In the genomic region with DNA sequence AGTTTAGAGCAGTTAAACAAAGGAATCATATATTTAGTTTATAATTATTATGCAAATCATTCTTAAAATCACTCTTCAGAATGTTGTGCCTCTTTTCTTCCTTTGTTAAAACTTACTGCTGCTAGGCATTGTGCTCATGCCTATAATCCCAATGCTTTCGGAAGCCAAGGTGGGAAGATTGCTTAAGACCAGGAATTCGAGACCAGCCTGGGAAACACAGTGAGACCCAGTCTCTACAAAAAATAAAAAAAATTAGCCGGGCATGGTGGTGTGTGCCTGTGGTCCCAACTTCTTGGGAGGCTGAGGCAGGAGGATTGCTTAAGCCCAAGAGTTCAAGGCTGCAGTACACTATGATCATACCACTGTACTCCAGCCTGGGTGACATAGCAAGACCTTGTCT, we compare ENCODE assay signal across 17 cellular contexts. TPM values are rescaled to one million over a fixed set of nuclear protein-coding genes. Genes with fewer than 3 reads are reported as not detected.
DNase-seq lines count a peak whose midpoint lies in the region; ATAC-seq, FAIRE-seq and TF ChIP-seq lines count a peak whose summit lies in the region.
"Had no signal": no experiment of that assay in that cellular context is flagged by ENCODE, and none has a peak within 500 bp of the region (broad histone marks: within the 10 kb centered on the region; RNA-seq: fewer than 3 reads in every experiment).

No MANE protein-coding gene starts in this region.

- peak overlapping the region; percentile 32 for H3K9ac ChIP-seq in HepG2 (ENCODE audit: insufficient read depth, low read depth, low read length)
- no peak overlapping the region for H3K9ac ChIP-seq in mesendoderm (ENCODE audit: low read length)
- H3K9ac ChIP-seq: BLaER1 had no signal

- H3K79me1 ChIP-seq in mesendoderm (ENCODE audit: low read length) = peaks cover 3% of the 10 kb centered on the region

- no peak overlapping the region for H4K5ac ChIP-seq in mesendoderm (ENCODE audit: low read length)

- no peak overlapping the region for H3K27ac Mint-ChIP-seq in CD4-positive, alpha-beta T cell
- H3K27ac Mint-ChIP-seq: CD14-positive monocyte; CD8-positive, alpha-beta T cell; HFFc6; IgD-negative memory B cell had no signal

- H3K9me3 ChIP-seq in HepG2 (ENCODE audit: low read length) (no peaks in the 10 kb centered on the region), right lobe of liver (no peaks in the 10 kb centered on the region), PC-9 (ENCODE audit: insufficient read depth, low read depth) (0 out of 2 replicates have a peak, but pooled peaks cover 6% of the 10 kb centered on the region)
- no peaks in the 10 kb centered on the region for H3K9me3 ChIP-seq in CD4-positive, alpha-beta T cell (ENCODE audit: control insufficient read depth, low read length)
- H3K9me3 ChIP-seq: BLaER1 had no signal

- CTCF ChIA-PET in HepG2 (lab: Yijun Ruan, JAX; ENCODE audit: low intra/inter-chr PET ratio, low total read pairs) (no interaction called here), PC-9 (lab: Charles Lee) (no interaction called here)
- CTCF ChIA-PET in CD4-positive, alpha-beta T cell (lab: Charles Lee) = no interaction called here

- H3K23ac ChIP-seq in mesendoderm (ENCODE audit: low read length) = no peak overlapping the region

- TF ChIP-seq RAD21 in HepG2 (CRISPR knock-in tag; IDR thresholded peaks at IDR 0.05) = no peak

- no peak overlapping the region for H3K4me3 Mint-ChIP-seq in CD4-positive, alpha-beta T cell
- H3K4me3 Mint-ChIP-seq: CD14-positive monocyte; CD8-positive, alpha-beta T cell; HFFc6; IgD-negative memory B cell had no signal

- H2AFZ ChIP-seq in HepG2 (ENCODE audit: low read length) (no peak overlapping the region), PC-9 (no peak overlapping the region)

- TF ChIP-seq EP300 in HepG2 (IDR thresholded peaks at IDR 0.05; ENCODE audit: low read depth in 2 of 2, low read length in 2 of 2) = no peak
- no peak for TF ChIP-seq EP300 in HepG2 (CRISPR knock-in tag; IDR thresholded peaks at IDR 0.05; ENCODE audit: borderline replicate concordance)

- H2BK120ac ChIP-seq in mesendoderm (ENCODE audit: low read depth, low read length) = no peak overlapping the region

- no peak overlapping the region for H3K56ac ChIP-seq in mesendoderm (ENCODE audit: low read length)

- BruUV-seq in HepG2 (replicated peaks; lab: Mats Ljungman, UMichigan) = no TSS peak
- no TSS peak for BruUV-seq in PC-9 (replicated peaks; lab: Mats Ljungman, UMichigan)

- no peaks in the 10 kb centered on the region for H3K27me3 ChIP-seq in HepG2 (ENCODE audit: control insufficient read depth in 1 of 2, insufficient read depth in 2 of 2, low read length in 2 of 2)
- H3K27me3 ChIP-seq in right lobe of liver = peaks cover 5 to 8% of the 10 kb centered on the region in 2 donors
- H3K27me3 ChIP-seq in PC-9 (ENCODE audit: insufficient read depth, low read depth) = no peaks in the 10 kb centered on the region
- H3K27me3 ChIP-seq in mesendoderm (ENCODE audit: insufficient read depth, low read length, poor library complexity) = no peaks in the 10 kb centered on the region
- no peaks in the 10 kb centered on the region for H3K27me3 ChIP-seq in CD4-positive, alpha-beta T cell (ENCODE audit: control insufficient read depth, insufficient read depth, low read length)
- H3K27me3 ChIP-seq: BLaER1 had no signal

- no peak for TF ChIP-seq CTCF in HepG2 (CRISPR knock-in tag; IDR thresholded peaks at IDR 0.05)
- no peak for TF ChIP-seq CTCF in right lobe of liver (IDR thresholded peaks at IDR 0.05)
- TF ChIP-seq CTCF in PC-9 (conservative IDR thresholded peaks at IDR 0.05) = no peak
- TF ChIP-seq CTCF in CD4-positive, alpha-beta T cell (IDR thresholded peaks at IDR 0.05) = no peak

- H3K36me3 ChIP-seq in HepG2 (replicated peaks in 1 of 2; ENCODE audit: control insufficient read depth in 1 of 2, insufficient read depth in 2 of 2, low read length in 2 of 2) (no peaks in the 10 kb centered on the region), right lobe of liver (no peaks in the 10 kb centered on the region), PC-9 (ENCODE audit: low read depth) (no peaks in the 10 kb centered on the region), mesendoderm (ENCODE audit: control insufficient read depth, insufficient read depth, low read length) (no peaks in the 10 kb centered on the region)
- H3K36me3 ChIP-seq: BLaER1 had no signal

- intact Hi-C loops in HepG2 (cut with micrococcal nuclease; ENCODE audit: unreplicated experiment) = no loop called here
- intact Hi-C loops in right lobe of liver (cut with DNase I) = no loop called here
- intact Hi-C loops in PC-9 (cut with micrococcal nuclease; ENCODE audit: unreplicated experiment) = no loop called here
- intact Hi-C loops in CD4-positive, alpha-beta T cell (cut with DNase I, micrococcal nuclease) = no loop called here

- H3K27ac ChIP-seq in HepG2 (ENCODE audit: extremely low read length, insufficient read depth, low read length) = peak overlapping the region; percentile 71
- H3K27ac ChIP-seq in right lobe of liver = no peak overlapping the region
- no peak overlapping the region for H3K27ac ChIP-seq in PC-9
- H3K27ac ChIP-seq in mesendoderm (ENCODE audit: low read depth, low read length) = no peak overlapping the region
- H3K27ac ChIP-seq in CD4-positive, alpha-beta T cell (ENCODE audit: low read depth, low read length) = no peak overlapping the region
- H3K27ac ChIP-seq: 22Rv1, BLaER1 had no signal

- TF ChIP-seq POLR2A in HepG2 (IDR thresholded peaks at IDR 0.05; ENCODE audit: insufficient read depth in 1 of 2, low read depth in 2 of 2, low read length in 2 of 2) (no peak), right lobe of liver (IDR thresholded peaks at IDR 0.05) (no peak)

- no peaks in the 10 kb centered on the region for H3K36me3 Mint-ChIP-seq in CD4-positive, alpha-beta T cell (ENCODE audit: low read depth)
- H3K36me3 Mint-ChIP-seq: CD14-positive monocyte; CD8-positive, alpha-beta T cell; IgD-negative memory B cell had no signal

- H3K79me2 ChIP-seq in HepG2 (ENCODE audit: insufficient read depth, low read length) (peaks cover 45% of the 10 kb centered on the region), PC-9 (ENCODE audit: low read depth) (no peaks in the 10 kb centered on the region), mesendoderm (ENCODE audit: control insufficient read depth, insufficient read depth, low read length) (no peaks in the 10 kb centered on the region)

- no peaks in the 10 kb centered on the region for H3K4me1 Mint-ChIP-seq in CD4-positive, alpha-beta T cell (ENCODE audit: low read depth)

- in situ Hi-C loops in HepG2 (cut with HindIII; ENCODE audit: extremely low pct_ligation_motif_present, low pct_unique_long_range_greater_than_20kb) = no loop called here

- peak overlapping the region; percentile 72 for H3K4me2 ChIP-seq in HepG2 (ENCODE audit: low read depth, low read length)
- peak overlapping the region; percentile 57; the same call in 1 of the 2 replicates for H3K4me2 ChIP-seq in PC-9
- no peak overlapping the region for H3K4me2 ChIP-seq in mesendoderm (ENCODE audit: low read length)
- H3K4me2 ChIP-seq: BLaER1 had no signal

- no peak overlapping the region for H2AK5ac ChIP-seq in mesendoderm (ENCODE audit: low read length)

- WGBS in HepG2 (ENCODE audit: low lambda C conversion rate) = 5% methylated on average over 3 of the region's 3 CpGs
- 93% methylated on average over 3 of the region's 3 CpGs for WGBS in right lobe of liver (ENCODE audit: insufficient coverage, low coverage, low lambda C conversion rate, missing lambda C conversion rate)
- WGBS in mesendoderm (ENCODE audit: extremely low coverage, insufficient coverage, low lambda C conversion rate) = no CpG with 5 or more reads among the region's 3 CpGs

- ATAC-seq in HepG2 (peak; percentile 60), right lobe of liver (no peak)
- ATAC-seq in CD4-positive, alpha-beta T cell (ENCODE audit: poor library complexity) = no peak
- ATAC-seq: CD8-positive, alpha-beta T cell had no signal

- H4K20me1 ChIP-seq in HepG2 (ENCODE audit: insufficient read depth, low read length) (no peaks in the 10 kb centered on the region; the same call in 1 of the 2 replicates), PC-9 (ENCODE audit: insufficient read depth) (no peaks in the 10 kb centered on the region)
- H4K20me1 ChIP-seq: BLaER1 had no signal

- H3K4ac ChIP-seq in mesendoderm (ENCODE audit: low read depth, low read length) = no peak overlapping the region

- no peaks in the 10 kb centered on the region for H3K9me3 Mint-ChIP-seq in CD4-positive, alpha-beta T cell
- H3K9me3 Mint-ChIP-seq: CD8-positive, alpha-beta T cell; HFFc6 had no signal

- FAIRE-seq in HepG2 (lab: Jason Lieb, UNC) (peak; percentile 23), frontal cortex (lab: Jason Lieb, UNC) (no peak)
- FAIRE-seq: HTR-8/SVneo had no signal

- H3K18ac ChIP-seq in mesendoderm (ENCODE audit: low read length) = peak overlapping the region; percentile 18

- no peak overlapping the region for H4K8ac ChIP-seq in mesendoderm (ENCODE audit: low read depth, low read length)

- POLR2A ChIA-PET in HepG2 (lab: Yijun Ruan, JAX) = no interaction called here
- POLR2A ChIA-PET in PC-9 (lab: Charles Lee; ENCODE audit: unreplicated experiment) = interaction anchor here (0.7 to 1.0 kb wide), 2 partner anchors 14 to 606 kb away, joined by 3 to 5 read pairs; no protein-coding TSS in a partner anchor
- POLR2A ChIA-PET in CD4-positive, alpha-beta T cell (lab: Charles Lee) = no interaction called here

- H3K4me1 ChIP-seq in HepG2 (ENCODE audit: insufficient read depth, low read length) (peaks cover 45% of the 10 kb centered on the region), right lobe of liver (peaks cover 0 to 12% (median 2%) of the 10 kb centered on the region in 4 donors), PC-9 (replicated peaks; ENCODE audit: insufficient read depth) (peaks cover 37% of the 10 kb centered on the region), mesendoderm (ENCODE audit: control insufficient read depth, low read depth, low read length) (no peaks in the 10 kb centered on the region)
- H3K4me1 ChIP-seq: BLaER1 had no signal

- no peak overlapping the region for H2BK15ac ChIP-seq in mesendoderm (replicated peaks; ENCODE audit: low read depth)

- no peak overlapping the region for H2BK5ac ChIP-seq in mesendoderm (ENCODE audit: low read length)

- peaks cover 4% of the 10 kb centered on the region for H3K27me3 Mint-ChIP-seq in CD4-positive, alpha-beta T cell

- H3K4me3 ChIP-seq in HepG2 (replicated peaks in 1 of 3; ENCODE audit: insufficient read depth in 1 of 3, low read depth in 2 of 3, low read length in 3 of 3) (peak overlapping the region in 2 of 3 experiments; percentile 32 to 46; a peak in 2 of 6 replicates), right lobe of liver (no peak overlapping the region), PC-9 (no peak overlapping the region), mesendoderm (ENCODE audit: low read length) (no peak overlapping the region)
- H3K4me3 ChIP-seq: BLaER1 had no signal

- H3K9me2 ChIP-seq in PC-9 (ENCODE audit: insufficient read depth) = no peaks in the 10 kb centered on the region

- DNase-seq in HepG2 (ENCODE audit: low spot score) (peak; percentile 55), right lobe of liver (no peak), PC-9 (no peak), mesendoderm (no peak), frontal cortex (ENCODE audit: low spot score in 2 of 2) (no peak)
- no peak for DNase-seq in CD4-positive, alpha-beta T cell
- no peak for DNase-seq in stimulated activated CD4-positive, alpha-beta T cell treated with anti-CD3 and anti-CD28 coated beads, Interleukin-12 subunit alpha, Interleukin-12 subunit beta, amount 100 ng/mL, for 4 hours
- DNase-seq: CD8-positive, alpha-beta T cell; DMS79 treated with DMSO at 0.1 percent for 48 hours; GF-D8; HFFc6; KG1 had no signal

- peaks cover 7% of the 10 kb centered on the region for H3F3A ChIP-seq in PC-9 (ENCODE audit: insufficient read depth, low read depth)

RNA-seq across cellular contexts. Expression of gene ZSWIM5, which starts 33.6 kb away (rescaled TPM):
- total RNA-seq in HepG2 (2016; rRNA removed; fragmentation: Illumina TruSeq; extraction: Trizol) (11.0 and 13.5 TPM in 2 replicates), right lobe of liver (under 1 TPM; 0.18 to 0.46 (median 0.31) TPM), PC-9 (2021) (0.50 and 0.55 TPM in 2 replicates), frontal cortex (15.9 TPM)
- total RNA-seq in HepG2 (2016; cell fraction: cytosol; rRNA removed; fragmentation: Illumina TruSeq; extraction: Trizol; ENCODE audit: low read depth) = 3.1 and 3.4 TPM in 2 replicates
- total RNA-seq in HepG2 (2016; cell fraction: insoluble cytoplasmic fraction; rRNA removed; fragmentation: Illumina TruSeq; extraction: Trizol) = 11.1 and 12.4 TPM in 2 replicates
- 4.6 and 5.3 TPM in 2 replicates for total RNA-seq in HepG2 (2016; cell fraction: membrane; rRNA removed; fragmentation: Illumina TruSeq; extraction: Trizol)
- total RNA-seq in HepG2 (2016; cell fraction: nucleus; rRNA removed; fragmentation: Illumina TruSeq; extraction: Trizol) = 11.7 and 12.3 TPM in 2 replicates
- polyA plus RNA-seq in HepG2 (2011; rRNA removed) = 20.6 and 22.0 TPM in 2 replicates
- 12.4 and 16.3 TPM in 2 replicates for polyA plus RNA-seq in HepG2 (2011; cell fraction: cytosol; rRNA removed)
- 36.8 and 39.3 TPM in 2 replicates for polyA plus RNA-seq in HepG2 (2011; cell fraction: nucleus; rRNA removed)
- polyA plus RNA-seq in HepG2 (2012) = 14.2 and 16.1 TPM in 2 replicates
- 0.44 and 0.45 TPM in 2 replicates for polyA plus RNA-seq in HepG2 (2016; cell fraction: cytosol; fragmentation: Illumina TruSeq; extraction: Trizol; ENCODE audit: low read depth)
- polyA plus RNA-seq in HepG2 (2016; cell fraction: insoluble cytoplasmic fraction; fragmentation: Illumina TruSeq; extraction: Trizol; ENCODE audit: low read depth) = 10.3 and 10.4 TPM in 2 replicates
- 1.5 and 1.9 TPM in 2 replicates for polyA plus RNA-seq in HepG2 (2016; cell fraction: membrane; fragmentation: Illumina TruSeq; extraction: Trizol; ENCODE audit: low read depth)
- 15.8 and 16.6 TPM in 2 replicates for polyA plus RNA-seq in HepG2 (2016; cell fraction: nucleus; fragmentation: Illumina TruSeq; extraction: Trizol; ENCODE audit: insufficient read depth, low read depth)
- 10.3 and 47.4 TPM in 2 replicates for polyA minus RNA-seq in HepG2 (2011; rRNA and poly(A)+ RNA removed; ENCODE audit: low replicate concordance)
- 10.9 and 13.2 TPM in 2 replicates for polyA minus RNA-seq in HepG2 (2011; cell fraction: cytosol; rRNA and poly(A)+ RNA removed)
- polyA minus RNA-seq in HepG2 (2011; cell fraction: nucleus; rRNA and poly(A)+ RNA removed) = 23.5 and 24.5 TPM in 2 replicates
- 2.9 TPM for polyA plus RNA-seq in mesendoderm (2013, experiment 1 of 2)
- polyA plus RNA-seq in mesendoderm (2013, experiment 2 of 2) = 2.7 TPM
- 1 to 10 TPM in 1 of 2 experiments, under 1 TPM in 1; 0.91 to 1.1 TPM for total RNA-seq in CD4-positive, alpha-beta T cell
- polyA plus RNA-seq: CD14-positive monocyte had no signal

Comparison
In these comparisons a context has a peak if more than half of its experiments do, and no peak if none do; other contexts are left out.
1. H3K4me3 ChIP-seq: peak in HepG2 (2 of 3); none in right lobe of liver (0 of 3), PC-9 (single experiment) and mesendoderm (single experiment).